Comparison of ENCODE assay signal across 21 cellular contexts in genomic region chrX:24235084-24235710, GRCh38.
DNase-seq lines count a peak whose midpoint lies in the region; ATAC-seq and TF ChIP-seq lines count a peak whose summit lies in the region.
"Had no signal": no experiment of that assay in that cellular context is flagged by ENCODE, and none has a peak within 500 bp of the region (broad histone marks: within the 10 kb centered on the region; RNA-seq: fewer than 3 reads in every experiment).

No MANE protein-coding gene starts in this region.

- DNase-seq in GM06990 (ENCODE audit: extremely low read depth, insufficient read length) (no peak), islet precursor cell (no peak), dedifferentiated amniotic fluid mesenchymal stem cell (ENCODE audit: extremely low spot score) (no peak), foreskin fibroblast (no peak)
- DNase-seq: activated gamma-delta T cell; cerebellar nuclear complex; effector memory CD8-positive, alpha-beta T cell; GOT3; Kasumi-1; midbrain; NCI-H1417; NCI-H226; nucleus accumbens; SIG-M5; stimulated activated naive CD8-positive, alpha-beta T cell treated with anti-CD3 and anti-CD28 coated beads, Interleukin-15, amount 100 ng/mL, for 72 hours had no signal

- H3K4me3 ChIP-seq in GM06990 (replicated peaks; ENCODE audit: low read depth, low read length) (peak overlapping the region; percentile 37), gastroesophageal sphincter (no peak overlapping the region), foreskin fibroblast (ENCODE audit: low read depth in 1 of 2, low read length in 2 of 2) (no peak overlapping the region)
- H3K4me3 ChIP-seq: right atrium auricular region had no signal

- peaks cover 0 to 7% (median 0%) of the 10 kb centered on the region in 3 donors for H3K4me1 ChIP-seq in gastroesophageal sphincter

- TF ChIP-seq EP300 in gastroesophageal sphincter (IDR thresholded peaks at IDR 0.05): no peak

- ATAC-seq in GM18873 (IDR thresholded peaks at IDR 0.05; ENCODE audit: low FRiP score, unreplicated experiment) (peak; percentile 60), GM21529 (IDR thresholded peaks at IDR 0.05; ENCODE audit: unreplicated experiment) (peak; percentile 65), HG03175 (IDR thresholded peaks at IDR 0.05; ENCODE audit: unreplicated experiment) (peak; percentile 70), gastroesophageal sphincter (no peak)
- ATAC-seq: effector memory CD8-positive, alpha-beta T cell; stimulated activated naive CD8-positive, alpha-beta T cell treated with anti-CD3 and anti-CD28 coated beads, Interleukin-15, amount 100 ng/mL, for 72 hours had no signal

- TF ChIP-seq POLR2A in gastroesophageal sphincter (IDR thresholded peaks at IDR 0.05): no peak

- H3K27me3 ChIP-seq in GM06990 (replicated peaks; ENCODE audit: control insufficient read depth, insufficient read depth, low read length): no peaks in the 10 kb centered on the region
- H3K27me3 ChIP-seq in gastroesophageal sphincter: no peaks in the 10 kb centered on the region
- H3K27me3 ChIP-seq: right atrium auricular region had no signal

- TF ChIP-seq CTCF in GM06990 (IDR thresholded peaks at IDR 0.05; ENCODE audit: insufficient read depth, low read length, poor library complexity, severe bottlenecking) (no peak), gastroesophageal sphincter (IDR thresholded peaks at IDR 0.05) (no peak), foreskin fibroblast (IDR thresholded peaks at IDR 0.05; ENCODE audit: low read depth, low read length) (no peak)

- H3K9me3 ChIP-seq in gastroesophageal sphincter: no peaks in the 10 kb centered on the region
- H3K9me3 ChIP-seq: right atrium auricular region had no signal

- no peaks in the 10 kb centered on the region for H3K36me3 ChIP-seq in GM06990 (ENCODE audit: control insufficient read depth, insufficient read depth, low read length)
- H3K36me3 ChIP-seq in gastroesophageal sphincter: no peaks in the 10 kb centered on the region
- H3K36me3 ChIP-seq: right atrium auricular region had no signal

- no peak overlapping the region for H3K27ac ChIP-seq in gastroesophageal sphincter
- H3K27ac ChIP-seq: C4-2B, right atrium auricular region had no signal

- 100% methylated on average over 2 of the region's 2 CpGs; no CpG with 5 or more reads in 1 of the 2 donors for WGBS in gastroesophageal sphincter (ENCODE audit: low coverage in 1 of 2), 2 donors
